Comparison of ENCODE assay signal across 22 cellular contexts in the genomic region with DNA sequence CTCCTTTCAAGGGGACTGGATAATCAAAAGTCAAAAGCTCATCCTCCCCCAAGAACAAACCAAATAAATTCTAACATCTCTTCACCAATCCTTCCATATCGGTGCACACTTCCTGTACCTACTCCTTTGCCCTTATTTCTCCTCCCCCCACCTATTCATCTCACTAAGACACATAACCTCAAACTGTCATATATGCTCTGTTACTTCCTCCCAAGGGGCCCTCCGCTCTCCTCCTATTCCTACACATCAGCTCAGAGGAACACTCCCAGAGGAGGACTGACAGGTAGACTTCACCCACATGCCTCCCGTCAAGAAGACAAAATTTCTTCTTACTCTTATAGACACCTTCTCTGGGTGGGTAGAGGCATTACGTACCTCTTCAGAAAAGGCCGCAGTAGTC. TPM values are rescaled to one million over a fixed set of nuclear protein-coding genes. Genes with fewer than 3 reads are reported as not detected.
"Had no signal": no experiment of that assay in that cellular context is flagged by ENCODE, and none has a peak within 500 bp of the region (broad histone marks: within the 10 kb centered on the region; RNA-seq: fewer than 3 reads in every experiment).

No MANE protein-coding gene starts in this region.

- H3K9ac ChIP-seq: SK-N-SH had no signal

- H3K27ac ChIP-seq: HL-60 had no signal

- H3K4me2 ChIP-seq: SK-N-SH had no signal

- H3K9me3 ChIP-seq: SK-N-SH had no signal

- DNase-seq: Kasumi-1, KG1, MV-4-11, NCI-H1092, NCI-H1105 treated with DMSO at 0.1 percent for 48 hours, NCI-H1417 treated with DMSO at 0.1 percent for 48 hours, NCI-H146, NCI-H1694 treated with DMSO at 0.1 percent for 48 hours, NCI-H1930, NCI-H2081, NCI-H2107, NCI-H2227 treated with DMSO at 0.1 percent for 48 hours, NCI-H524, NCI-H526 treated with DMSO at 0.1 percent for 48 hours, NCI-H748 treated with DMSO at 0.1 percent for 48 hours, Right ventricle myocardium superior, RPMI8226, SIG-M5, SK-N-SH, SW 1271 had no signal

RNA-seq across cellular contexts. Expression of a gene that starts 48.1 kb away (rescaled TPM):
- total RNA-seq: NCI-H460 had no signal
